ENCODE assay signal across 8 cellular contexts in the genomic region with DNA sequence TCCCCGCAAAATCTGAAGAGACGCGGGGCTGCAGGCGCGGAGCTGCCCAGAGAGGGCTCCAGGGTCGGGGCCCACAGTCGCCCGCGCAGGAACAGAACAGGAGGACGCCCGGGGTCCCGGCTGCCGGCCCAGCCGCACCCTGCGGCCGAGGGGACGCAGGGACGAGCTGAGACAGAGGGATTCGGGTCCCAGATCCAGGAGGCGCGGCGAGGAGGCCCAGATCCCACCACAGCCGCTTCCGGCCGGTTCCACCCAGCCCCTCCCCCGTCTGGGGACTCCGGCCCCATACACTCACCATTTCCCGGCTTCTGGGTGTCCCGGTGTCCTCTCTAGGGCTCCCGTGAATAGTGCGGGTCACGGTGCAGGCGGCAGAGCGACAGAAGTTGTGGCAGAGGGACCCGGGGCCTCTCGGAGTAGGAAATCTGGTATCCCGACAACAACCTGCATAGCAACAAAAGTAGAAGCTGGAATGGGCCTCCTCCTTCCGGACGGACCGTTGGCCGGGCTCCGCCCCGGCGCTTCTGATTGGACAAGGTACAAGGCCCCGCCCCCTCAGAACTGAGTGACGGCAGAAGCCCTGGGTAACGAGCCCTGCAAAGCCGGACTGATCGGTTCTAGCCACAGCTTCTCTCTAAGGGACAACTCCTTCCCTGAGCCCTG. TPM values are rescaled to one million over a fixed set of nuclear protein-coding genes. Genes with fewer than 3 reads are reported as not detected.
DNase-seq lines count a peak whose midpoint lies in the region; ATAC-seq and TF ChIP-seq lines count a peak whose summit lies in the region.

A gene (minus strand): TSS at position 466 of the 660 bp plus-strand sequence. CDS start 168 bp downstream, at position 298.

- H3K9me3 ChIP-seq in esophagus muscularis mucosa (no peaks in the 10 kb centered on the region), muscle layer of duodenum (ENCODE audit: control insufficient read depth in 1 of 2, low read length in 2 of 2) (no peaks in the 10 kb centered on the region)

- peak within 1 kb of the TSS; percentile 80 to 98 (median 89) for H3K27ac Mint-ChIP-seq in IgD-negative memory B cell

- TF ChIP-seq CTCF in esophagus muscularis mucosa (IDR thresholded peaks at IDR 0.05): peak in 1 of 3 experiments; percentile 10

- intact Hi-C loops in esophagus muscularis mucosa (cut with DNase I): loop anchor here (1.0 to 5.0 kb wide), 5 partner anchors 49 to 258 kb away; a partner anchor contains a TSS

- peaks cover 29 to 30% (median 29%) of the 10 kb centered on the region in 3 donors for H3K4me1 Mint-ChIP-seq in IgD-negative memory B cell
- peaks cover 34% of the 10 kb centered on the region for H3K4me1 Mint-ChIP-seq in activated T-cell treated with anti-CD3 and anti-CD28 coated beads, Interleukin-2, amount 50 U/mL, for 4 hours (ENCODE audit: low read depth)

- H3K4me1 ChIP-seq in esophagus muscularis mucosa (peaks cover 17 to 34% (median 28%) of the 10 kb centered on the region in 4 donors), muscle layer of duodenum (ENCODE audit: control insufficient read depth in 1 of 2, insufficient read depth in 2 of 2, low read length in 2 of 2) (peaks cover 8 to 19% of the 10 kb centered on the region in 2 donors)

- H3K4me3 ChIP-seq in esophagus muscularis mucosa (peak within 1 kb of the TSS; percentile 81 to 93 (median 85)), muscle layer of duodenum (ENCODE audit: low read depth in 1 of 2, low read length in 2 of 2) (peak within 1 kb of the TSS; percentile 60 to 77)

- H3K36me3 Mint-ChIP-seq in IgD-negative memory B cell: peaks cover 4% of the 10 kb centered on the region
- peaks cover 14% of the 10 kb centered on the region for H3K36me3 Mint-ChIP-seq in activated T-cell treated with anti-CD3 and anti-CD28 coated beads, Interleukin-2, amount 50 U/mL, for 4 hours (ENCODE audit: insufficient read depth)

- under 1% methylated on average over 23 of the region's 49 CpGs for WGBS in esophagus muscularis mucosa

- H3K36me3 ChIP-seq in esophagus muscularis mucosa (peaks cover 11 to 37% (median 25%) of the 10 kb centered on the region in 4 donors), muscle layer of duodenum (ENCODE audit: control insufficient read depth in 1 of 2, insufficient read depth in 2 of 2, low read length in 2 of 2) (peaks cover 2 to 30% of the 10 kb centered on the region in 2 donors)

- H3K4me3 Mint-ChIP-seq in IgD-negative memory B cell: peak within 1 kb of the TSS; percentile 89 to 99 (median 96)
- peak within 1 kb of the TSS; percentile 92 for H3K4me3 Mint-ChIP-seq in activated T-cell treated with anti-CD3 and anti-CD28 coated beads, Interleukin-2, amount 50 U/mL, for 4 hours

- peak; percentile 91 for ATAC-seq in GM21515 (IDR thresholded peaks at IDR 0.05; ENCODE audit: unreplicated experiment)
- peak; percentile 96 to 97 for ATAC-seq in activated T-cell treated with anti-CD3 and anti-CD28 coated beads, Interleukin-2, amount 50 U/mL, for 4 hours

- H3K27me3 Mint-ChIP-seq in IgD-negative memory B cell: no peaks in the 10 kb centered on the region
- H3K27me3 Mint-ChIP-seq in activated T-cell treated with anti-CD3 and anti-CD28 coated beads, Interleukin-2, amount 50 U/mL, for 4 hours (ENCODE audit: low read depth): no peaks in the 10 kb centered on the region

- no peaks in the 10 kb centered on the region for H3K27me3 ChIP-seq in esophagus muscularis mucosa
- no peaks in the 10 kb centered on the region for H3K27me3 ChIP-seq in muscle layer of duodenum (ENCODE audit: low read depth, low read length)

- DNase-seq in D341Med (ENCODE audit: low spot score) (peak; percentile 95), OCI-M2 (lab: John Stamatoyannopoulos, UW; ENCODE audit: unreplicated experiment) (peak; percentile 88), esophagus muscularis mucosa (ENCODE audit: extremely low spot score) (peak; percentile 98)
- DNase-seq in activated T-cell treated with anti-CD3 and anti-CD28 coated beads, Interleukin-2, amount 50 U/mL, for 4 hours: peak; percentile 87
- DNase-seq in stimulated activated CD8-positive, alpha-beta memory T cell treated with anti-CD3 and anti-CD28 coated beads, Interleukin-7, amount 100 ng/mL, for 1 hour (ENCODE audit: low read depth in 2 of 2): peak; percentile 68 to 82

- H3K27ac ChIP-seq in esophagus muscularis mucosa (replicated peaks in 1 of 4) (peak within 1 kb of the TSS; percentile 82 to 91 (median 88)), muscle layer of duodenum (ENCODE audit: low read length) (peak within 1 kb of the TSS; percentile 76)

- peaks cover 0 to under 1% (median 0%) of the 10 kb centered on the region in 3 donors for H3K9me3 Mint-ChIP-seq in IgD-negative memory B cell
- H3K9me3 Mint-ChIP-seq in activated T-cell treated with anti-CD3 and anti-CD28 coated beads, Interleukin-2, amount 50 U/mL, for 4 hours: no peaks in the 10 kb centered on the region

- no peak for TF ChIP-seq EP300 in esophagus muscularis mucosa (IDR thresholded peaks at IDR 0.05)

- TF ChIP-seq POLR2A in esophagus muscularis mucosa (IDR thresholded peaks at IDR 0.05; ENCODE audit: low read depth): no peak

RNA-seq across cellular contexts. Expression of the gene that starts here (rescaled TPM):
- polyA plus RNA-seq in IgD-negative memory B cell: 1.9 TPM
- 1 to 10 TPM; 1.0 to 2.5 (median 1.2) TPM for total RNA-seq in activated T-cell treated with anti-CD3 and anti-CD28 coated beads, Interleukin-2, amount 50 U/mL, for 4 hours
- total RNA-seq in esophagus muscularis mucosa: 1 to 10 TPM; 1.3 to 5.8 (median 3.1) TPM

Comparison
In these comparisons a context has a peak if more than half of its experiments do, and no peak if none do; other contexts are left out.
1. Peak in every context shown above with its lines: DNase-seq, ATAC-seq, H3K4me3 ChIP-seq and H3K27ac ChIP-seq.